17 cellular contexts compared by ENCODE assay signal in genomic region chr18:12857215-12857924, GRCh38. TPM values are rescaled to one million over a fixed set of nuclear protein-coding genes. Genes with fewer than 3 reads are reported as not detected.
DNase-seq lines count a peak whose midpoint lies in the region; ATAC-seq and TF ChIP-seq lines count a peak whose summit lies in the region.
"Had no signal": no experiment of that assay in that cellular context is flagged by ENCODE, and none has a peak within 500 bp of the region (broad histone marks: within the 10 kb centered on the region; RNA-seq: fewer than 3 reads in every experiment).

No MANE protein-coding gene starts in this region.

- peak; percentile 66 for DNase-seq in activated effector memory CD4-positive, alpha-beta T cell treated with anti-CD3 and anti-CD28 coated beads, Interleukin-2, amount 50 U/mL, for 16 hours
- no peak for DNase-seq in activated effector memory CD4-positive, alpha-beta T cell treated with Interleukin-2 at 50 U/mL for 16 hours
- DNase-seq in activated B cell treated with CpG ODN at 0.5 μM for 24 hours (no peak), suprapubic skin (ENCODE audit: low spot score in 2 of 2) (no peak), COLO829 (ENCODE audit: low spot score) (no peak), left lobe of liver (ENCODE audit: low spot score) (no peak)
- DNase-seq in effector memory CD8-positive, alpha-beta T cell: no peak
- DNase-seq: DMS 273 treated with DMSO at 0.1 percent for 48 hours, GOT3, heart left ventricle, MG63, NCI-H226, PC-3, upper lobe of right lung had no signal

- 33% methylated on average over 6 of the region's 6 CpGs for WGBS in thymus
- WGBS in suprapubic skin: 74% methylated on average over 6 of the region's 6 CpGs

- no peaks in the 10 kb centered on the region for H3K9me3 ChIP-seq in thymus (ENCODE audit: control insufficient read depth)
- no peaks in the 10 kb centered on the region for H3K9me3 ChIP-seq in suprapubic skin
- H3K9me3 ChIP-seq: heart left ventricle, MG63, upper lobe of right lung had no signal

- no peak overlapping the region for H3K4me3 ChIP-seq in thymus (ENCODE audit: low read length)
- no peak overlapping the region for H3K4me3 ChIP-seq in suprapubic skin
- H3K4me3 ChIP-seq: heart left ventricle, MG63, upper lobe of right lung had no signal

- POLR2A ChIA-PET in activated B cell treated with CpG ODN at 0.5 μM for 24 hours (lab: Charles Lee): interaction anchor here (2.0 kb wide), 1 partner anchor 26 kb away, joined by 14 read pairs; the partner anchor contains the start of gene PTPN2

- intact Hi-C loops in activated B cell treated with CpG ODN at 0.5 μM for 24 hours (cut with micrococcal nuclease): loop anchor here (2.0 kb wide), 1 partner anchor 23 kb away; no protein-coding TSS in a partner anchor

- peak overlapping the region; percentile 7 for H3K27ac Mint-ChIP-seq in activated B cell treated with CpG ODN at 0.5 μM for 24 hours
- peak overlapping the region; percentile 65 to 66 for H3K27ac Mint-ChIP-seq in effector memory CD8-positive, alpha-beta T cell
- H3K27ac Mint-ChIP-seq: nephron had no signal

- peaks cover 14% of the 10 kb centered on the region for H3K36me3 ChIP-seq in thymus (ENCODE audit: control insufficient read depth, insufficient read depth)
- H3K36me3 ChIP-seq in suprapubic skin: peaks cover 14% of the 10 kb centered on the region
- H3K36me3 ChIP-seq: MG63 had no signal

- TF ChIP-seq CTCF in activated B cell treated with CpG ODN at 0.5 μM for 24 hours (IDR thresholded peaks at IDR 0.05) (no peak), suprapubic skin (IDR thresholded peaks at IDR 0.05) (no peak)

- TF ChIP-seq POLR2A in suprapubic skin (IDR thresholded peaks at IDR 0.05): no peak

- CTCF ChIA-PET in activated B cell treated with CpG ODN at 0.5 μM for 24 hours (lab: Charles Lee): no interaction called here

- H3K4me1 Mint-ChIP-seq in activated B cell treated with CpG ODN at 0.5 μM for 24 hours: peaks cover 55% of the 10 kb centered on the region
- peaks cover 39 to 69% of the 10 kb centered on the region in 2 donors for H3K4me1 Mint-ChIP-seq in effector memory CD8-positive, alpha-beta T cell (ENCODE audit: low read depth in 2 of 2)

- no peak overlapping the region for H3K4me3 Mint-ChIP-seq in activated B cell treated with CpG ODN at 0.5 μM for 24 hours
- H3K4me3 Mint-ChIP-seq in effector memory CD8-positive, alpha-beta T cell: peak overlapping the region in 1 of 2 donors; percentile 9
- H3K4me3 Mint-ChIP-seq: nephron had no signal

- no peak for TF ChIP-seq EP300 in suprapubic skin (IDR thresholded peaks at IDR 0.05)

- ATAC-seq in activated B cell treated with CpG ODN at 0.5 μM for 24 hours (ENCODE audit: low read depth): peak; percentile 25
- ATAC-seq in effector memory CD8-positive, alpha-beta T cell (replicated peaks): peak; percentile 39
- ATAC-seq in left lobe of liver: no peak
- ATAC-seq: heart left ventricle, PC-3, sciatic nerve, upper lobe of right lung had no signal

- H3K4me1 ChIP-seq in thymus (ENCODE audit: control insufficient read depth, insufficient read depth, low read length) (peaks cover 42% of the 10 kb centered on the region), suprapubic skin (peaks cover 7% of the 10 kb centered on the region)

- peak overlapping the region; percentile 83 for H3K27ac ChIP-seq in thymus (ENCODE audit: low read depth)
- H3K27ac ChIP-seq in suprapubic skin: no peak overlapping the region
- H3K27ac ChIP-seq: heart left ventricle, upper lobe of right lung had no signal

- H3K27me3 Mint-ChIP-seq in activated B cell treated with CpG ODN at 0.5 μM for 24 hours: no peaks in the 10 kb centered on the region
- H3K27me3 Mint-ChIP-seq in effector memory CD8-positive, alpha-beta T cell: no peaks in the 10 kb centered on the region

- H3K36me3 Mint-ChIP-seq in activated B cell treated with CpG ODN at 0.5 μM for 24 hours (ENCODE audit: low read depth): peaks cover 51% of the 10 kb centered on the region
- peaks cover 39% of the 10 kb centered on the region for H3K36me3 Mint-ChIP-seq in effector memory CD8-positive, alpha-beta T cell (ENCODE audit: insufficient read depth)

- no peaks in the 10 kb centered on the region for H3K9me3 Mint-ChIP-seq in activated B cell treated with CpG ODN at 0.5 μM for 24 hours
- no peaks in the 10 kb centered on the region for H3K9me3 Mint-ChIP-seq in effector memory CD8-positive, alpha-beta T cell
- H3K9me3 Mint-ChIP-seq: nephron had no signal

- H3K27me3 ChIP-seq in thymus (ENCODE audit: control insufficient read depth, insufficient read depth) (no peaks in the 10 kb centered on the region), suprapubic skin (no peaks in the 10 kb centered on the region)
- H3K27me3 ChIP-seq: heart left ventricle, MG63, upper lobe of right lung had no signal

RNA-seq across cellular contexts. Expression of gene PTPN2, which starts 26.7 kb away (rescaled TPM):
- total RNA-seq in activated B cell treated with CpG ODN at 0.5 μM for 24 hours (66.4 and 76.5 TPM in 2 replicates), suprapubic skin (10 to 100 TPM; 36.9 to 49.2 (median 38.7) TPM), left lobe of liver (9.9 TPM)
- polyA plus RNA-seq in thymus: 116 TPM
